ENCODE assay signal across 1 cellular context in genomic region chr16:71637398-71637797, GRCh38.
TF ChIP-seq lines count a peak whose summit lies in the region.

No MANE protein-coding gene starts in this region.

TF ChIP-seq in K562, 482 proteins besides CTCF, POLR2A, EP300 and RAD21 (continued from another document):
- TF ChIP-seq, protein P1, sequence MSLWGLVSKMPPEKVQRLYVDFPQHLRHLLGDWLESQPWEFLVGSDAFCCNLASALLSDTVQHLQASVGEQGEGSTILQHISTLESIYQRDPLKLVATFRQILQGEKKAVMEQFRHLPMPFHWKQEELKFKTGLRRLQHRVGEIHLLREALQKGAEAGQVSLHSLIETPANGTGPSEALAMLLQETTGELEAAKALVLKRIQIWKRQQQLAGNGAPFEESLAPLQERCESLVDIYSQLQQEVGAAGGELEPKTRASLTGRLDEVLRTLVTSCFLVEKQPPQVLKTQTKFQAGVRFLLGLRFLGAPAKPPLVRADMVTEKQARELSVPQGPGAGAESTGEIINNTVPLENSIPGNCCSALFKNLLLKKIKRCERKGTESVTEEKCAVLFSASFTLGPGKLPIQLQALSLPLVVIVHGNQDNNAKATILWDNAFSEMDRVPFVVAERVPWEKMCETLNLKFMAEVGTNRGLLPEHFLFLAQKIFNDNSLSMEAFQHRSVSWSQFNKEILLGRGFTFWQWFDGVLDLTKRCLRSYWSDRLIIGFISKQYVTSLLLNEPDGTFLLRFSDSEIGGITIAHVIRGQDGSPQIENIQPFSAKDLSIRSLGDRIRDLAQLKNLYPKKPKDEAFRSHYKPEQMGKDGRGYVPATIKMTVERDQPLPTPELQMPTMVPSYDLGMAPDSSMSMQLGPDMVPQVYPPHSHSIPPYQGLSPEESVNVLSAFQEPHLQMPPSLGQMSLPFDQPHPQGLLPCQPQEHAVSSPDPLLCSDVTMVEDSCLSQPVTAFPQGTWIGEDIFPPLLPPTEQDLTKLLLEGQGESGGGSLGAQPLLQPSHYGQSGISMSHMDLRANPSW (CRISPR knock-in tag; IDR thresholded peaks at IDR 0.05) = no peak
- TF ChIP-seq REST (CRISPR knock-in tag; IDR thresholded peaks at IDR 0.05; ENCODE audit: low read depth) (no peak), NUFIP1 (IDR thresholded peaks at IDR 0.05; ENCODE audit: partially characterized antibody) (no peak), COPS2 (conservative IDR thresholded peaks at IDR 0.05) (no peak)
